6 cellular contexts compared by ENCODE assay signal in genomic region chr4:99099814-99100213, GRCh38. TPM values are rescaled to one million over a fixed set of nuclear protein-coding genes. Genes with fewer than 3 reads are reported as not detected.
"Had no signal": no experiment of that assay in that cellular context is flagged by ENCODE, and none has a peak within 500 bp of the region (broad histone marks: within the 10 kb centered on the region; RNA-seq: fewer than 3 reads in every experiment).

No MANE protein-coding gene starts in this region.

RNA-seq across cellular contexts. Expression of gene ADH4, which starts 44.3 kb away (rescaled TPM):
- total RNA-seq: LHCN-M2, MCF 10A, NCI-H460, Right ventricle myocardium superior, SJSA1 had no signal
- polyA plus RNA-seq: IgD-negative memory B cell had no signal
